ENCODE assay signal across 22 cellular contexts in the genomic region with DNA sequence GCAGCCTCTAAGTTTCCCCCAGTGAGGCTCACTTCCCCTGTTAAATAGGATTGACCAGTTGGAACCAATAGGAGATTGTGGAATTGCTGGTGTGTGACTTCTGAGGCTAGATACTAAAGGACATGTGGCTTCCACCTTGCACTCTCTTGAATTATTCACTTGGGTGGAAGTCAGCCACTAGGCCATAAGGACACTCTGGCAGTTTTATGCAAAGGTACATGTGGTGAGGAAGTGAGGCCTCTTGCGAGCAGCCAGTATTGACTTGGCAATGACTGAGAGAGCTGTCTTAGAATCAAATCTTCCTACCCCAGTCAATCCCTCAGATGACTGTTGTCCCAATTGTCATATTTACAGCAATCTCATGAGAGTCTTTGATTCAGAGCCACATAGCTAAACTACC.
"Had no signal": no experiment of that assay in that cellular context is flagged by ENCODE, and none has a peak within 500 bp of the region (broad histone marks: within the 10 kb centered on the region; RNA-seq: fewer than 3 reads in every experiment).

No MANE protein-coding gene starts in this region.

- H3K9me3 ChIP-seq: adrenal gland, MG63 had no signal

- H3K4me1 ChIP-seq: adrenal gland had no signal

- H3K27me3 ChIP-seq: adrenal gland, MG63 had no signal

- H3K4me3 ChIP-seq: adrenal gland, MG63, SK-N-MC had no signal

- ATAC-seq: activated CD4-positive, alpha-beta T cell treated with anti-CD3 and anti-CD28 coated beads for 36 hours; activated CD8-positive, alpha-beta T cell treated with anti-CD3 and anti-CD28 coated beads for 36 hours; T-cell had no signal

- H3K27ac ChIP-seq: adrenal gland, SK-N-MC, VCaP had no signal

- DNase-seq: activated CD4-positive, alpha-beta T cell treated with anti-CD3 and anti-CD28 coated beads for 36 hours; activated CD8-positive, alpha-beta memory T cell treated with anti-CD3 and anti-CD28 coated beads, Interleukin-2, amount 50 U/mL, for 4 hours; activated CD8-positive, alpha-beta T cell treated with anti-CD3 and anti-CD28 coated beads for 36 hours; activated naive CD4-positive, alpha-beta T cell treated with anti-CD3 and anti-CD28 coated beads, Interleukin-2, amount 50 U/mL, for 16 hours; activated naive CD8-positive, alpha-beta T cell treated with anti-CD3 and anti-CD28 coated beads, Interleukin-2, amount 10 ng/mL, durations not matched to agents 7 days and 5 days; activated T-cell treated with anti-CD3 and anti-CD28 coated beads, Interleukin-2, amount 50 U/mL, for 1 hour; adrenal gland; anterior cingulate cortex; KG1; MG63; NCI-H146; NCI-H187 treated with DMSO at 0.1 percent for 48 hours; NCI-H2171; NCI-H2227 treated with DMSO at 0.1 percent for 48 hours; NCI-H446 treated with DMSO at 0.1 percent for 48 hours; NCI-H524 treated with DMSO at 0.1 percent for 48 hours; NCI-H82; T-cell; T-helper 2 cell; T1000 had no signal

- H3K36me3 ChIP-seq: adrenal gland, MG63 had no signal
